Comparison of ENCODE assay signal across 9 cellular contexts in the genomic region with DNA sequence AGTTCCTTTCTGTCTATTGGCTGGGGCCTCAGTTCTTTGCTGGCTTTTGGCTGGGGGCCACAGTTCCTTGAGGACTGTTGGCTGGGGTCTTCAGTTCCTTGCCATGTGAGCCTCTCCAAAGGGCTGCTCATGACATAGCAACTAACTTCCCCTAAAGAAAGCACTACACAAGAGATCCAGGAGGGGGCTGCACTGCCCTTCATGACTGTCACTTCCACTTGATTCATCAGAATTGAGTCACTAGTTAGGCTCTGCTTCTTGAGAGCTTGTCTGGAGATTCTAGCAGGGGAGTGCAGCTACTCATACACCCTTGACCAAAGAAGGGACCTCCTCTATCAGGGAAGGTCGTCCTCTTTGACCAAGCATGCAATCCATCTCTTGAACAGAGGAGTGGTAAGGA. TPM values are rescaled to one million over a fixed set of nuclear protein-coding genes. Genes with fewer than 3 reads are reported as not detected.
DNase-seq lines count a peak whose midpoint lies in the region; ATAC-seq and TF ChIP-seq lines count a peak whose summit lies in the region.
"Had no signal": no experiment of that assay in that cellular context is flagged by ENCODE, and none has a peak within 500 bp of the region (broad histone marks: within the 10 kb centered on the region; RNA-seq: fewer than 3 reads in every experiment).

No MANE protein-coding gene starts in this region.

- H3K36me3 ChIP-seq in DND-41 (ENCODE audit: insufficient read depth, low read length): no peaks in the 10 kb centered on the region

- H3K4me1 ChIP-seq in DND-41 (ENCODE audit: insufficient read depth, low read length): no peaks in the 10 kb centered on the region

- H3K27ac ChIP-seq in DND-41 (ENCODE audit: low read length): no peak overlapping the region

- 0 out of 3 replicates have a peak, but pooled peaks have one; percentile 47 for ATAC-seq in DND-41 (ENCODE audit: insufficient read depth, low read depth)
- peak; percentile 61 for ATAC-seq in HG03520 (IDR thresholded peaks at IDR 0.05; ENCODE audit: unreplicated experiment)

- no peak overlapping the region for H2AFZ ChIP-seq in DND-41 (ENCODE audit: low read depth, low read length)

- no peaks in the 10 kb centered on the region for H4K20me1 ChIP-seq in DND-41 (ENCODE audit: insufficient read depth, low read length)

- no peak overlapping the region for H3K4me3 ChIP-seq in DND-41 (ENCODE audit: low read depth in 1 of 2, low read length in 2 of 2)

- no peaks in the 10 kb centered on the region for H3K79me2 ChIP-seq in DND-41 (ENCODE audit: insufficient read depth, low read length)

- no peaks in the 10 kb centered on the region for H3K9me3 ChIP-seq in DND-41 (ENCODE audit: insufficient read depth, low read length, severe bottlenecking)

- peak; percentile 10 for DNase-seq in DND-41
- DNase-seq in activated CD4-positive, alpha-beta T cell treated with anti-CD3 and anti-CD28 coated beads, Interleukin-2, amount 50 U/mL, for 1 hour: peak; percentile 6
- DNase-seq in glomerular endothelial cell (ENCODE audit: extremely low read depth, low read depth, low spot score): peak; percentile 16
- peak; percentile 48 for DNase-seq in stromal cell of bone marrow (ENCODE audit: low read depth)
- no peak for DNase-seq in NCI-H1105 (lab: John Stamatoyannopoulos, UW)
- DNase-seq in retina: no peak
- DNase-seq in KG1 (lab: John Stamatoyannopoulos, UW): no peak

- no peak overlapping the region for H3K4me2 ChIP-seq in DND-41 (ENCODE audit: insufficient read depth, low read length)

- no peaks in the 10 kb centered on the region for H3K27me3 ChIP-seq in DND-41 (ENCODE audit: insufficient read depth, low read length, poor library complexity)

- TF ChIP-seq CTCF in DND-41 (IDR thresholded peaks at IDR 0.05; ENCODE audit: borderline replicate concordance, extremely low read depth, low read length, poor library complexity, severe bottlenecking): peak; percentile 40

- no peak overlapping the region for H3K9ac ChIP-seq in DND-41 (ENCODE audit: low read depth, low read length)

RNA-seq across cellular contexts. Expression of gene MKX, which starts 38.0 kb away (rescaled TPM):
- total RNA-seq in glomerular endothelial cell: 0.19 TPM in 1 of 2 replicates, not detected in the other
- total RNA-seq: T-helper 1 cell treated with Interleukin-12 subunit alpha and Interleukin-12 subunit beta and Interleukin-4 antibody, amounts not matched to agents 30 ng/mL and 1 ng/mL, for 36 hours had no signal

Comparison
In these comparisons a context has a peak if more than half of its experiments do, and no peak if none do; other contexts are left out.
1. DNase-seq: peak in DND-41 (single experiment), activated CD4-positive, alpha-beta T cell treated with anti-CD3 and anti-CD28 coated beads, Interleukin-2, amount 50 U/mL, for 1 hour (single experiment), glomerular endothelial cell (single experiment) and stromal cell of bone marrow (single experiment); none in NCI-H1105 (single experiment), retina (single experiment) and KG1 (single experiment).